8 cellular contexts compared by ENCODE assay signal in the genomic region with DNA sequence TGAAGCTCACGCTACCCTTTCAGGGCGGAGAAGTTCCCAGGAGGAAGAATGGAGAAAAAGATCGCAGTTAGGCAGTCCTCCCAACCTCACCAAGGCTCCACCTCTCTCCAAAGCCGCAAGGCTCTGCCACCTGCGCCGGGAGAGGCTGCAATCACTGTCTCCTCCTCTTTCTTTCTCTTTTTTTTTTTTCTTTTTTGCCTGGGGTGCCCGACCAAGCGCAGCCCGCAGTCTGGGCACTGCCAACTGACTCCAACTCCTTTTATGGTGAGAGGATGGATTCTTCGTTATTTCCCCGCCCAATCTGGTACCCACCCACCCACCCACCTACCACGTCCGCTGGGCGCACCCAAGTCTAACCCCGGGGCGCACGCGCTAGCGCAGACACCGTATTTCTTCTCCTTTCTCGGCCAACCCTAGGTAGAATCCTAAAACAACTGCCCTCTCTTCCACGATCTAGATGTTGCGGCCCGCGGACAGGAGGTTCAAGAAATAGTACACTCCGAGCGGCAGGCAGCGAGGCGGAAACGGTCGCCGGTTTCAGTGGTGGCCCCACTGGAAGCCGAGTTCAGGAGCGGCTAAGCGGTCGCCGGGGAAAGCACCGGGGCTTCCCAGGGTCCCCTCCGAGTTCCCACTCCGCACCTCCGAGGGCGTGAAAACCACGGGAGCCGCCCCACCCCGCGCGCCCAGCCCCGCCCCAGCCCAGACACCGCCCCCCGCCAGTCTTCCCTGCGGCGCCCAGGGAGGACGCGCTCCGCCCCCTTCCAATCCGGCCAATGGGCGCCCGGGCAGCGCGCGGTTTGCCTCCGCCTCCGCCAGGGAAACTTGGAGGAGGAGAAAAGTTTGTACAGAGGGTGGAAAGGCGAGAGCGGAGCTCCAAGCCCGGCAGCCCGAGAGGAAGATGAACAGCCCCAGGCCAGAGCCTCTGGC. TPM values are rescaled to one million over a fixed set of nuclear protein-coding genes. Genes with fewer than 3 reads are reported as not detected.
DNase-seq lines count a peak whose midpoint lies in the region; ATAC-seq, FAIRE-seq and TF ChIP-seq lines count a peak whose summit lies in the region.

A gene (plus strand): TSS at position 845 of the 927 bp plus-strand sequence. CDS start 1,079 bp downstream, outside the sequence.

- peak within 1 kb of the TSS; percentile 86 for H3K4me3 ChIP-seq in OCI-LY1 (ENCODE audit: low read depth, low read length, poor library complexity, severe bottlenecking)
- H3K4me3 ChIP-seq in endothelial cell of umbilical vein (replicated peaks in 1 of 3; ENCODE audit: insufficient read depth in 1 of 3, low read depth in 1 of 3, low read length in 3 of 3): peak within 1 kb of the TSS; percentile 71 to 98 (median 97)

- BruUV-seq in endothelial cell of umbilical vein (replicated peaks; lab: Mats Ljungman, UMichigan): no TSS peak

- H3K9me3 Mint-ChIP-seq in CD4-positive, alpha-beta T cell: no peaks in the 10 kb centered on the region

- peaks cover 54% of the 10 kb centered on the region for H3K36me3 Mint-ChIP-seq in CD4-positive, alpha-beta T cell (ENCODE audit: low read depth)

- peaks cover 13% of the 10 kb centered on the region for H3K36me3 ChIP-seq in OCI-LY1 (ENCODE audit: insufficient read depth, low read length)
- peaks cover 0 to 6% of the 10 kb centered on the region in 2 experiments for H3K36me3 ChIP-seq in endothelial cell of umbilical vein (ENCODE audit: control insufficient read depth in 2 of 2, extremely low read depth in 1 of 2, insufficient read depth in 2 of 2, low read length in 2 of 2)

- peak; percentile 67 for ATAC-seq in CD4-positive, alpha-beta T cell (ENCODE audit: poor library complexity)
- ATAC-seq in GM19455 (IDR thresholded peaks at IDR 0.05; ENCODE audit: unreplicated experiment): peak; percentile 76

- H3K27me3 ChIP-seq in CD4-positive, alpha-beta T cell (ENCODE audit: control insufficient read depth, insufficient read depth, low read length): no peaks in the 10 kb centered on the region
- H3K27me3 ChIP-seq in OCI-LY1 (ENCODE audit: insufficient read depth, low read length): no peaks in the 10 kb centered on the region
- H3K27me3 ChIP-seq in endothelial cell of umbilical vein (ENCODE audit: control insufficient read depth in 2 of 2, insufficient read depth in 2 of 2, low read length in 2 of 2): no peaks in the 10 kb centered on the region

- H3K27me3 Mint-ChIP-seq in CD4-positive, alpha-beta T cell: no peaks in the 10 kb centered on the region

- H4K20me1 ChIP-seq in OCI-LY1 (ENCODE audit: insufficient read depth, low read length) (no peaks in the 10 kb centered on the region), endothelial cell of umbilical vein (replicated peaks; ENCODE audit: control insufficient read depth, extremely low read depth, insufficient read depth, low read length) (no peaks in the 10 kb centered on the region)

- TF ChIP-seq POLR2A in endothelial cell of umbilical vein (IDR thresholded peaks at IDR 0.05; ENCODE audit: low read depth, low read length): peak; percentile 98

- H3K9ac ChIP-seq in OCI-LY1 (ENCODE audit: low read length): peak within 1 kb of the TSS; percentile 82
- peak within 1 kb of the TSS; percentile 92 for H3K9ac ChIP-seq in endothelial cell of umbilical vein (replicated peaks; ENCODE audit: extremely low read depth, insufficient read depth, low read length)

- dilution Hi-C loops in endothelial cell of umbilical vein (cut with MboI; ENCODE audit: extremely low pct_ligation_motif_present, low sequenced_read_pairs): no loop called here

- H3K79me2 ChIP-seq in OCI-LY1 (ENCODE audit: insufficient read depth, low read length) (peaks cover 42% of the 10 kb centered on the region), endothelial cell of umbilical vein (ENCODE audit: control insufficient read depth, insufficient read depth, low read length) (peaks cover 64% of the 10 kb centered on the region)

- peak within 1 kb of the TSS; percentile 82 for H3K27ac ChIP-seq in CD4-positive, alpha-beta T cell (ENCODE audit: low read depth, low read length)
- H3K27ac ChIP-seq in OCI-LY1 (ENCODE audit: low read depth, low read length, poor library complexity, severe bottlenecking): peak within 1 kb of the TSS; percentile 90
- peak within 1 kb of the TSS; percentile 76 for H3K27ac ChIP-seq in endothelial cell of umbilical vein (ENCODE audit: insufficient read depth, low read depth, low read length)

- no peak for TF ChIP-seq CTCF in CD4-positive, alpha-beta T cell (IDR thresholded peaks at IDR 0.05)
- no peak for TF ChIP-seq CTCF in OCI-LY1 (IDR thresholded peaks at IDR 0.05; ENCODE audit: low read length)
- no peak for TF ChIP-seq CTCF in endothelial cell of umbilical vein (IDR thresholded peaks at IDR 0.05; ENCODE audit: extremely low read depth in 1 of 2, insufficient read depth in 1 of 2, low read depth in 1 of 2, low read length in 2 of 2)

- intact Hi-C loops in CD4-positive, alpha-beta T cell (cut with DNase I, micrococcal nuclease): loop anchor here in 1 of 2 experiments (2.0 kb wide), 2 partner anchors 25 to 269 kb away; no protein-coding TSS in a partner anchor
- intact Hi-C loops in endothelial cell of umbilical vein (cut with micrococcal nuclease): loop anchor here (1.0 to 5.0 kb wide), 9 partner anchors 109 to 572 kb away; a partner anchor contains a TSS

- POLR2A ChIA-PET in CD4-positive, alpha-beta T cell (lab: Charles Lee): interaction anchor here (0.6 to 9.6 kb wide), 23 partner anchors 9 to 1462 kb away, joined by 3 to 103 read pairs (median 5); a partner anchor contains a TSS
- POLR2A ChIA-PET in endothelial cell of umbilical vein (lab: Charles Lee): interaction anchor here (0.7 to 2.1 kb wide), 12 partner anchors 11 to 768 kb away, joined by 3 to 13 read pairs (median 5); no protein-coding TSS in a partner anchor

- H3K4me1 Mint-ChIP-seq in CD4-positive, alpha-beta T cell (ENCODE audit: low read depth): peaks cover 59% of the 10 kb centered on the region

- peaks cover 73% of the 10 kb centered on the region for H3K4me1 ChIP-seq in OCI-LY1 (ENCODE audit: insufficient read depth, low read length, severe bottlenecking)
- peaks cover 30% of the 10 kb centered on the region for H3K4me1 ChIP-seq in endothelial cell of umbilical vein (ENCODE audit: control insufficient read depth, extremely low read depth, insufficient read depth, low read length)

- H3K4me3 Mint-ChIP-seq in CD4-positive, alpha-beta T cell: peak within 1 kb of the TSS; percentile 99

- DNase-seq in CD4-positive, alpha-beta T cell: peak; percentile 79 to 92 (median 85)
- peak; percentile 93 for DNase-seq in HK-2 (ENCODE audit: unreplicated experiment)
- peak; percentile 92 for DNase-seq in activated CD8-positive, alpha-beta memory T cell treated with anti-CD3 and anti-CD28 coated beads, Interleukin-2, amount 50 U/mL, for 4 hours
- peak; percentile 93 for DNase-seq in endothelial cell of umbilical vein (ENCODE audit: low read depth, low spot score)
- peak; percentile 33 for DNase-seq in middle frontal gyrus (ENCODE audit: extremely low spot score, low spot score)
- peak; percentile 86 to 88 for DNase-seq in stimulated activated CD8-positive, alpha-beta memory T cell treated with anti-CD3 and anti-CD28 coated beads, Interleukin-2, amount 100 ng/mL, for 1 hour (ENCODE audit: low read depth in 2 of 2)

- no peaks in the 10 kb centered on the region for H3F3A ChIP-seq in OCI-LY1 (ENCODE audit: insufficient read depth, low read length)

- FAIRE-seq in endothelial cell of umbilical vein (lab: Jason Lieb, UNC): peak; percentile 92

- H3K9me2 ChIP-seq in OCI-LY1 (ENCODE audit: low read depth, low read length): no peaks in the 10 kb centered on the region

- H3K9me1 ChIP-seq in endothelial cell of umbilical vein (replicated peaks; ENCODE audit: control insufficient read depth, extremely low read depth, insufficient read depth, low read length): no peaks in the 10 kb centered on the region

- H2AFZ ChIP-seq in OCI-LY1 (ENCODE audit: low read length): no peak within 1 kb of the TSS
- peak within 1 kb of the TSS; percentile 31 for H2AFZ ChIP-seq in endothelial cell of umbilical vein (ENCODE audit: low read depth, low read length)

- peak within 1 kb of the TSS; percentile 97 for H3K4me2 ChIP-seq in OCI-LY1 (ENCODE audit: low read length)
- H3K4me2 ChIP-seq in endothelial cell of umbilical vein (ENCODE audit: insufficient read depth, low read length): peak within 1 kb of the TSS; percentile 99

- no peaks in the 10 kb centered on the region for H3K9me3 ChIP-seq in CD4-positive, alpha-beta T cell (ENCODE audit: control insufficient read depth, low read length)
- H3K9me3 ChIP-seq in OCI-LY1 (ENCODE audit: low read length) (no peaks in the 10 kb centered on the region), endothelial cell of umbilical vein (replicated peaks; ENCODE audit: control insufficient read depth, insufficient read depth, low read length) (no peaks in the 10 kb centered on the region)

- H3K27ac Mint-ChIP-seq in CD4-positive, alpha-beta T cell: peak within 1 kb of the TSS; percentile 84

- CTCF ChIA-PET in CD4-positive, alpha-beta T cell (lab: Charles Lee): interaction anchor here (1.6 kb wide), 2 partner anchors 9 to 269 kb away, joined by 5 to 9 read pairs; no protein-coding TSS in a partner anchor
- CTCF ChIA-PET in endothelial cell of umbilical vein (lab: Charles Lee): interaction anchor here (1.0 to 8.5 kb wide), 11 partner anchors 10 to 964 kb away, joined by 3 to 65 read pairs (median 5); no protein-coding TSS in a partner anchor

TF ChIP-seq in endothelial cell of umbilical vein, 7 proteins besides CTCF, POLR2A, EP300 and RAD21:
- TF ChIP-seq, protein P1, sequence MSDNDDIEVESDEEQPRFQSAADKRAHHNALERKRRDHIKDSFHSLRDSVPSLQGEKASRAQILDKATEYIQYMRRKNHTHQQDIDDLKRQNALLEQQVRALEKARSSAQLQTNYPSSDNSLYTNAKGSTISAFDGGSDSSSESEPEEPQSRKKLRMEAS (IDR thresholded peaks at IDR 0.05; ENCODE audit: insufficient read depth, insufficient read length): no peak
- peak; percentile 94 for TF ChIP-seq POLR2AphosphoS5 (IDR thresholded peaks at IDR 0.05; ENCODE audit: insufficient read depth, low read depth, low read length)
- TF ChIP-seq FOS (IDR thresholded peaks at IDR 0.05; ENCODE audit: borderline replicate concordance, insufficient read depth, low read length): no peak
TF ChIP-seq in endothelial cell of umbilical vein: peak in this region for 1.

RNA-seq across cellular contexts. Expression of the gene that starts here (rescaled TPM):
- total RNA-seq in CD4-positive, alpha-beta T cell: 100 to 1,000 TPM; 352 to 356 TPM
- 22.5 and 23.6 TPM in 2 replicates for total RNA-seq in endothelial cell of umbilical vein
- 35.9 and 37.4 TPM in 2 replicates for polyA plus RNA-seq in endothelial cell of umbilical vein
- 15.6 and 34.0 TPM in 2 replicates for polyA plus RNA-seq in endothelial cell of umbilical vein (2011; cell fraction: cytosol; rRNA removed)
- polyA plus RNA-seq in endothelial cell of umbilical vein (2011; cell fraction: nucleus; rRNA removed): 16.1 and 18.9 TPM in 2 replicates
- polyA plus RNA-seq in endothelial cell of umbilical vein (2012): 14.7 and 21.5 TPM in 2 replicates
- 14.1 and 17.7 TPM in 2 replicates for polyA minus RNA-seq in endothelial cell of umbilical vein
- 3.5 TPM for polyA minus RNA-seq in endothelial cell of umbilical vein (2011; cell fraction: cytosol; rRNA and poly(A)+ RNA removed)
- 23.7 and 42.1 TPM in 2 replicates for polyA minus RNA-seq in endothelial cell of umbilical vein (2011; cell fraction: nucleus; rRNA and poly(A)+ RNA removed)

Comparison
In these comparisons a context has a peak if more than half of its experiments do, and no peak if none do; other contexts are left out.
1. Peak in every context shown above with its lines: DNase-seq, ATAC-seq, H3K4me3 ChIP-seq and H3K27ac ChIP-seq.
2. RNA of the gene that starts here (total RNA-seq): 352 to 356 TPM in CD4-positive, alpha-beta T cell; 22.5 to 23.6 TPM in endothelial cell of umbilical vein; every median in the first group is over 10 times any median in the second.
3. DNase-seq: peak in every context shown above with its lines; median percentile 93 in HK-2; 93 in endothelial cell of umbilical vein; 92 in activated CD8-positive, alpha-beta memory T cell treated with anti-CD3 and anti-CD28 coated beads, Interleukin-2, amount 50 U/mL, for 4 hours; 87 in stimulated activated CD8-positive, alpha-beta memory T cell treated with anti-CD3 and anti-CD28 coated beads, Interleukin-2, amount 100 ng/mL, for 1 hour; 85 in CD4-positive, alpha-beta T cell; 33 in middle frontal gyrus.